Comparison of ENCODE assay signal across 20 cellular contexts in genomic region chrX:77937291-77937690, GRCh38. TPM values are rescaled to one million over a fixed set of nuclear protein-coding genes. Genes with fewer than 3 reads are reported as not detected.
DNase-seq lines count a peak whose midpoint lies in the region; ATAC-seq, FAIRE-seq and TF ChIP-seq lines count a peak whose summit lies in the region.
"Had no signal": no experiment of that assay in that cellular context is flagged by ENCODE, and none has a peak within 500 bp of the region (broad histone marks: within the 10 kb centered on the region; RNA-seq: fewer than 3 reads in every experiment).

No MANE protein-coding gene starts in this region.

- 6% methylated on average over 3 of the region's 3 CpGs for WGBS in K562 (ENCODE audit: insufficient coverage, low coverage, missing lambda C conversion rate)
- 60% methylated on average over 3 of the region's 3 CpGs for WGBS in hepatocyte (ENCODE audit: low lambda C conversion rate, missing lambda C conversion rate)

- H3K27me3 Mint-ChIP-seq in activated T-helper 17 cell treated with anti-CD3 and anti-CD28 coated beads, Interleukin-2, amount 50 U/mL, for 72 hours: no peaks in the 10 kb centered on the region
- H3K27me3 Mint-ChIP-seq: activated naive CD4-positive, alpha-beta T cell treated with anti-CD3 and anti-CD28 coated beads, Interleukin-2, amount 10 ng/mL, durations not matched to agents 7 days and 5 days; IgD-negative memory B cell had no signal

- no peaks in the 10 kb centered on the region for H3K9me2 ChIP-seq in hepatocyte (replicated peaks; ENCODE audit: insufficient read depth)

- no peak for TF ChIP-seq RAD21 in K562 (CRISPR knock-in tag; conservative IDR thresholded peaks at IDR 0.05 in 1 of 2, IDR thresholded peaks at IDR 0.05 in 1 of 2)

- FAIRE-seq in K562 (lab: Jason Lieb, UNC): peak; percentile 55
- FAIRE-seq: H1 had no signal

- H3K4me1 ChIP-seq in K562 (replicated peaks in 1 of 2; ENCODE audit: control insufficient read depth in 2 of 2, insufficient read depth in 2 of 2, low read length in 2 of 2) (peaks cover 0 to 6% of the 10 kb centered on the region in 2 experiments; a peak in 2 of 5 replicates), hepatocyte (ENCODE audit: insufficient read depth) (no peaks in the 10 kb centered on the region)
- H3K4me1 ChIP-seq: Peyer's patch, uterus had no signal

- no peaks in the 10 kb centered on the region for H3K4me1 Mint-ChIP-seq in activated T-helper 17 cell treated with anti-CD3 and anti-CD28 coated beads, Interleukin-2, amount 50 U/mL, for 72 hours
- H3K4me1 Mint-ChIP-seq: activated naive CD4-positive, alpha-beta T cell treated with anti-CD3 and anti-CD28 coated beads, Interleukin-2, amount 10 ng/mL, durations not matched to agents 7 days and 5 days had no signal

- TF ChIP-seq POLR2A in K562 (conservative IDR thresholded peaks at IDR 0.05): no peak

- peaks cover 90% of the 10 kb centered on the region for H3K79me2 ChIP-seq in K562 (ENCODE audit: control insufficient read depth, insufficient read depth, low read length)
- no peaks in the 10 kb centered on the region for H3K79me2 ChIP-seq in hepatocyte

- no peak for TF ChIP-seq EP300 in K562 (IDR thresholded peaks at IDR 0.05; ENCODE audit: low read length)

- H3K9me3 Mint-ChIP-seq in activated T-helper 17 cell treated with anti-CD3 and anti-CD28 coated beads, Interleukin-2, amount 50 U/mL, for 72 hours: no peaks in the 10 kb centered on the region
- H3K9me3 Mint-ChIP-seq: activated naive CD4-positive, alpha-beta T cell treated with anti-CD3 and anti-CD28 coated beads, Interleukin-2, amount 10 ng/mL, durations not matched to agents 7 days and 5 days; IgD-negative memory B cell had no signal

- H3K27ac ChIP-seq in K562 (ENCODE audit: extremely low read depth, low read depth, low read length): peak overlapping the region; percentile 63; the same call in 2 of the 3 replicates
- no peak overlapping the region for H3K27ac ChIP-seq in hepatocyte
- H3K27ac ChIP-seq: Peyer's patch, sigmoid colon, uterus had no signal

- H4K20me1 ChIP-seq in K562 (replicated peaks; ENCODE audit: control insufficient read depth, insufficient read depth, low read length): no peaks in the 10 kb centered on the region
- H4K20me1 ChIP-seq in hepatocyte (ENCODE audit: insufficient read depth, poor library complexity, severe bottlenecking): no peaks in the 10 kb centered on the region

- H3K4me2 ChIP-seq in K562 (ENCODE audit: insufficient read depth, low read length): no peak overlapping the region; the same call in 1 of the 2 replicates
- no peak overlapping the region for H3K4me2 ChIP-seq in hepatocyte

- BruUV-seq in K562 (replicated peaks; lab: Mats Ljungman, UMichigan): no TSS peak

- H3K27me3 ChIP-seq in K562 (ENCODE audit: control insufficient read depth in 2 of 2, insufficient read depth in 2 of 2, low read length in 2 of 2): no peaks in the 10 kb centered on the region
- no peaks in the 10 kb centered on the region for H3K27me3 ChIP-seq in hepatocyte
- H3K27me3 ChIP-seq: neutrophil, Peyer's patch, sigmoid colon had no signal

- in situ Hi-C loops in K562 (cut with MboI): no loop called here

- H3K9ac ChIP-seq in K562 (ENCODE audit: insufficient read depth in 1 of 2, low read depth in 2 of 2, low read length in 2 of 2): no peak overlapping the region

- POLR2A ChIA-PET in K562 (lab: Yijun Ruan, JAX): no interaction called here

- H3K4me3 Mint-ChIP-seq in activated T-helper 17 cell treated with anti-CD3 and anti-CD28 coated beads, Interleukin-2, amount 50 U/mL, for 72 hours: no peak overlapping the region
- H3K4me3 Mint-ChIP-seq: activated naive CD4-positive, alpha-beta T cell treated with anti-CD3 and anti-CD28 coated beads, Interleukin-2, amount 10 ng/mL, durations not matched to agents 7 days and 5 days; IgD-negative memory B cell had no signal

- ATAC-seq in K562: no peak
- ATAC-seq in activated T-helper 17 cell treated with anti-CD3 and anti-CD28 coated beads, Interleukin-2, amount 50 U/mL, for 72 hours (replicated peaks): no peak
- ATAC-seq: activated CD4-positive, CD25-positive, alpha-beta regulatory T cell treated with anti-CD3 and anti-CD28 coated beads, Interleukin-2, amount 50 U/mL, for 24 hours had no signal

- TF ChIP-seq CTCF in AG09319 (IDR thresholded peaks at IDR 0.05; ENCODE audit: low read depth, low read length) (no peak), K562 (IDR thresholded peaks at IDR 0.05 in 2 of 3, conservative IDR thresholded peaks at IDR 0.05 in 1 of 3; ENCODE audit: insufficient read depth in 2 of 3, low read depth in 1 of 3, low read length in 3 of 3) (no peak), hepatocyte (IDR thresholded peaks at IDR 0.05; ENCODE audit: poor library complexity) (no peak)

- CTCF ChIA-PET in K562 (lab: Yijun Ruan, JAX; ENCODE audit: low intra/inter-chr PET ratio): no interaction called here

- H3K27ac Mint-ChIP-seq in activated T-helper 17 cell treated with anti-CD3 and anti-CD28 coated beads, Interleukin-2, amount 50 U/mL, for 72 hours: no peak overlapping the region
- H3K27ac Mint-ChIP-seq: activated naive CD4-positive, alpha-beta T cell treated with anti-CD3 and anti-CD28 coated beads, Interleukin-2, amount 10 ng/mL, durations not matched to agents 7 days and 5 days; IgD-negative memory B cell had no signal

- intact Hi-C loops in K562 (cut with micrococcal nuclease): loop anchor here (2.0 kb wide), 1 partner anchor 20 kb away; no protein-coding TSS in a partner anchor

- no peaks in the 10 kb centered on the region for H3K9me1 ChIP-seq in K562 (ENCODE audit: control insufficient read depth, insufficient read depth, low read length)

- H3K4me3 ChIP-seq in K562: no peak overlapping the region
- no peak overlapping the region for H3K4me3 ChIP-seq in hepatocyte
- H3K4me3 ChIP-seq: Peyer's patch, sigmoid colon, uterus had no signal

- DNase-seq in AG09319 (ENCODE audit: extremely low read depth, low read depth) (peak; percentile 7), LoVo (ENCODE audit: low spot score) (peak; percentile 57), K562 (ENCODE audit: extremely low read depth in 1 of 4, low spot score in 3 of 4) (no peak), iris pigment epithelial cell (ENCODE audit: low read depth) (peak; percentile 70), hepatocyte (ENCODE audit: low spot score) (no peak), T1000 (lab: John Stamatoyannopoulos, UW) (no peak), activated gamma-delta T cell (lab: John Stamatoyannopoulos, UW) (no peak)
- DNase-seq: activated naive CD4-positive, alpha-beta T cell treated with anti-CD3 and anti-CD28 coated beads, Interleukin-2, amount 10 ng/mL, durations not matched to agents 7 days and 5 days; cerebellar nuclear complex; NCI-H1436; NCI-H524 treated with DMSO at 0.1 percent for 48 hours; Peyer's patch; sigmoid colon; stimulated activated naive CD4-positive, alpha-beta T cell; uterus had no signal

- H3K9me3 ChIP-seq in K562 (replicated peaks; ENCODE audit: control insufficient read depth, insufficient read depth, low read depth, low read length) (no peaks in the 10 kb centered on the region), hepatocyte (ENCODE audit: low read depth) (no peaks in the 10 kb centered on the region)
- H3K9me3 ChIP-seq: neutrophil, Peyer's patch, sigmoid colon, uterus had no signal

- no peak overlapping the region for H2AFZ ChIP-seq in K562 (ENCODE audit: low read depth, low read length)
- H2AFZ ChIP-seq in hepatocyte: no peak overlapping the region

- no peaks in the 10 kb centered on the region for H3K36me3 Mint-ChIP-seq in activated T-helper 17 cell treated with anti-CD3 and anti-CD28 coated beads, Interleukin-2, amount 50 U/mL, for 72 hours (ENCODE audit: low read depth)
- H3K36me3 Mint-ChIP-seq: IgD-negative memory B cell had no signal

- peaks cover 3% of the 10 kb centered on the region; the same call in 1 of the 3 replicates for H3K36me3 ChIP-seq in K562 (ENCODE audit: control insufficient read depth, insufficient read depth, low read length)
- H3K36me3 ChIP-seq in hepatocyte (replicated peaks; ENCODE audit: insufficient read depth, low read depth): no peaks in the 10 kb centered on the region
- H3K36me3 ChIP-seq: neutrophil, Peyer's patch, sigmoid colon, uterus had no signal

RNA-seq across cellular contexts. Expression of gene ATP7A, which starts 26.8 kb away (rescaled TPM):
- total RNA-seq in K562 (2011; cell fraction: chromatin; rRNA removed; ENCODE audit: low replicate concordance): 41.1 and 107 TPM in 2 replicates
- total RNA-seq in K562 (2011; cell fraction: nucleolus; rRNA removed): 20.2 and 29.7 TPM in 2 replicates
- 63.8 and 93.5 TPM in 2 replicates for total RNA-seq in K562 (2011; cell fraction: nucleoplasm; rRNA removed)
- total RNA-seq in K562 (2014; rRNA removed) (9.5 and 10.0 TPM in 2 replicates), K562 (2014; rRNA removed; fragmentation: Illumina TruSeq; extraction: Trizol) (19.8 and 21.6 TPM in 2 replicates), K562 (2015; rRNA removed; fragmentation: Illumina TruSeq; extraction: Trizol) (12.3 TPM in 2 replicates), K562 (2021) (13.4 and 14.8 TPM in 2 replicates), hepatocyte (11.8 and 13.0 TPM in 2 replicates)
- polyA plus RNA-seq in K562 (2011; rRNA removed) (17.4 and 22.7 TPM in 2 replicates), K562 (2014; fragmentation: Illumina TruSeq; extraction: Trizol) (9.5 and 11.6 TPM in 2 replicates), K562 (2014; fragmentation: Nextera tagmentation; extraction: Ambion mirVana) (1 to 10 TPM; 7.8 to 9.2 TPM), K562 (2014; rRNA removed) (7.3 and 8.2 TPM in 2 replicates), hepatocyte (3.7 and 4.0 TPM in 2 replicates)
- 5.8 and 11.6 TPM in 2 replicates for polyA plus RNA-seq in K562 (2011; cell fraction: cytosol; rRNA removed)
- polyA plus RNA-seq in K562 (2011; cell fraction: nucleus; rRNA removed): 7.9 and 11.6 TPM in 2 replicates
- 5.2 and 6.5 TPM in 2 replicates for polyA plus RNA-seq in K562 (2012)
- polyA minus RNA-seq in K562 (2011; rRNA and poly(A)+ RNA removed): 73.5 and 78.1 TPM in 2 replicates
- 21.2 and 23.1 TPM in 2 replicates for polyA minus RNA-seq in K562 (2011; cell fraction: cytosol; rRNA and poly(A)+ RNA removed)
- polyA minus RNA-seq in K562 (2011; cell fraction: nucleus; rRNA and poly(A)+ RNA removed): 15.1 and 28.5 TPM in 2 replicates
- total RNA-seq in activated T-helper 17 cell treated with anti-CD3 and anti-CD28 coated beads, Interleukin-2, amount 50 U/mL, for 72 hours: 10 to 100 TPM in 1 of 2 donors, 1 to 10 TPM in 1; 9.5 to 17.3 TPM

RNA-seq across cellular contexts. Expression of gene PGAM4, which starts 32.1 kb away (rescaled TPM):
- not detected in 2 replicates for total RNA-seq in K562 (2011; cell fraction: chromatin; rRNA removed; ENCODE audit: low replicate concordance)
- total RNA-seq in K562 (2011; cell fraction: nucleolus; rRNA removed): not detected in 2 replicates
- total RNA-seq in K562 (2011; cell fraction: nucleoplasm; rRNA removed): not detected in 2 replicates
- total RNA-seq in K562 (2014; rRNA removed): not detected in 2 replicates
- 0.32 and 0.55 TPM in 2 replicates for total RNA-seq in K562 (2014; rRNA removed; fragmentation: Illumina TruSeq; extraction: Trizol)
- total RNA-seq in K562 (2015; rRNA removed; fragmentation: Illumina TruSeq; extraction: Trizol): not detected in 2 replicates
- not detected in 2 replicates for total RNA-seq in K562 (2021)
- 0.72 and 0.75 TPM in 2 replicates for polyA plus RNA-seq in K562 (2011; rRNA removed)
- polyA plus RNA-seq in K562 (2011; cell fraction: cytosol; rRNA removed): 0.59 and 0.92 TPM in 2 replicates
- polyA plus RNA-seq in K562 (2011; cell fraction: nucleus; rRNA removed): not detected in 2 replicates
- 0.19 TPM in 1 of 2 replicates, not detected in the other for polyA plus RNA-seq in K562 (2012)
- not detected in 2 replicates for polyA plus RNA-seq in K562 (2014; fragmentation: Illumina TruSeq; extraction: Trizol)
- not detected for polyA plus RNA-seq in K562 (2014; fragmentation: Nextera tagmentation; extraction: Ambion mirVana)
- polyA plus RNA-seq in K562 (2014; rRNA removed): not detected in 2 replicates
- polyA minus RNA-seq in K562 (2011; rRNA and poly(A)+ RNA removed): not detected in 2 replicates
- not detected in 2 replicates for polyA minus RNA-seq in K562 (2011; cell fraction: cytosol; rRNA and poly(A)+ RNA removed)
- polyA minus RNA-seq in K562 (2011; cell fraction: nucleus; rRNA and poly(A)+ RNA removed): not detected in 2 replicates
- not detected in 2 replicates for total RNA-seq in hepatocyte
- not detected in 2 replicates for polyA plus RNA-seq in hepatocyte
- total RNA-seq in activated T-helper 17 cell treated with anti-CD3 and anti-CD28 coated beads, Interleukin-2, amount 50 U/mL, for 72 hours: not detected
- total RNA-seq: Peyer's patch, sigmoid colon, uterus had no signal
- polyA plus RNA-seq: IgD-negative memory B cell, sigmoid colon had no signal

RNA-seq across cellular contexts. Expression of gene COX7B, which starts 38.0 kb away (rescaled TPM):
- total RNA-seq in K562 (2011; cell fraction: chromatin; rRNA removed; ENCODE audit: low replicate concordance): 130 and 149 TPM in 2 replicates
- 128 and 174 TPM in 2 replicates for total RNA-seq in K562 (2011; cell fraction: nucleolus; rRNA removed)
- total RNA-seq in K562 (2011; cell fraction: nucleoplasm; rRNA removed): 188 and 195 TPM in 2 replicates
- total RNA-seq in K562 (2014; rRNA removed) (577 and 694 TPM in 2 replicates), K562 (2014; rRNA removed; fragmentation: Illumina TruSeq; extraction: Trizol) (1,307 and 1,325 TPM in 2 replicates), K562 (2015; rRNA removed; fragmentation: Illumina TruSeq; extraction: Trizol) (976 and 1,056 TPM in 2 replicates), K562 (2021) (549 and 655 TPM in 2 replicates), hepatocyte (576 and 599 TPM in 2 replicates)
- polyA plus RNA-seq in K562 (2011; rRNA removed) (2,285 and 2,612 TPM in 2 replicates), K562 (2014; fragmentation: Illumina TruSeq; extraction: Trizol) (1,072 and 1,120 TPM in 2 replicates), K562 (2014; fragmentation: Nextera tagmentation; extraction: Ambion mirVana) (1,000 to 10,000 TPM; 2,613 to 2,891 TPM), K562 (2014; rRNA removed) (1,602 and 1,756 TPM in 2 replicates), hepatocyte (462 and 547 TPM in 2 replicates)
- polyA plus RNA-seq in K562 (2011; cell fraction: cytosol; rRNA removed): 1,573 and 2,417 TPM in 2 replicates
- 356 and 864 TPM in 2 replicates for polyA plus RNA-seq in K562 (2011; cell fraction: nucleus; rRNA removed)
- polyA plus RNA-seq in K562 (2012): 580 and 1,031 TPM in 2 replicates
- 631 and 748 TPM in 2 replicates for polyA minus RNA-seq in K562 (2011; rRNA and poly(A)+ RNA removed)
- 157 and 174 TPM in 2 replicates for polyA minus RNA-seq in K562 (2011; cell fraction: cytosol; rRNA and poly(A)+ RNA removed)
- 26.4 and 77.2 TPM in 2 replicates for polyA minus RNA-seq in K562 (2011; cell fraction: nucleus; rRNA and poly(A)+ RNA removed)
- 100 to 1,000 TPM; 166 to 272 TPM for total RNA-seq in activated T-helper 17 cell treated with anti-CD3 and anti-CD28 coated beads, Interleukin-2, amount 50 U/mL, for 72 hours

RNA-seq across cellular contexts. Expression of gene MAGT1, which starts 42.1 kb away (rescaled TPM):
- 83.9 and 96.5 TPM in 2 replicates for total RNA-seq in K562 (2011; cell fraction: chromatin; rRNA removed; ENCODE audit: low replicate concordance)
- 52.0 and 84.7 TPM in 2 replicates for total RNA-seq in K562 (2011; cell fraction: nucleolus; rRNA removed)
- total RNA-seq in K562 (2011; cell fraction: nucleoplasm; rRNA removed): 86.7 and 126 TPM in 2 replicates
- total RNA-seq in K562 (2014; rRNA removed) (26.8 and 46.2 TPM in 2 replicates), K562 (2014; rRNA removed; fragmentation: Illumina TruSeq; extraction: Trizol) (35.4 and 37.8 TPM in 2 replicates), K562 (2015; rRNA removed; fragmentation: Illumina TruSeq; extraction: Trizol) (28.7 and 29.4 TPM in 2 replicates), K562 (2021) (21.8 and 21.9 TPM in 2 replicates), hepatocyte (82.3 and 88.4 TPM in 2 replicates)
- polyA plus RNA-seq in K562 (2011; rRNA removed) (26.1 and 34.9 TPM in 2 replicates), K562 (2014; fragmentation: Illumina TruSeq; extraction: Trizol) (25.0 and 28.8 TPM in 2 replicates), K562 (2014; fragmentation: Nextera tagmentation; extraction: Ambion mirVana) (10 to 100 TPM; 19.0 to 23.1 TPM), K562 (2014; rRNA removed) (15.5 and 16.5 TPM in 2 replicates), hepatocyte (32.6 and 35.0 TPM in 2 replicates)
- 11.2 and 17.7 TPM in 2 replicates for polyA plus RNA-seq in K562 (2011; cell fraction: cytosol; rRNA removed)
- 9.2 and 9.5 TPM in 2 replicates for polyA plus RNA-seq in K562 (2011; cell fraction: nucleus; rRNA removed)
- polyA plus RNA-seq in K562 (2012): 26.6 and 34.6 TPM in 2 replicates
- polyA minus RNA-seq in K562 (2011; rRNA and poly(A)+ RNA removed): 115 and 116 TPM in 2 replicates
- 28.0 and 38.1 TPM in 2 replicates for polyA minus RNA-seq in K562 (2011; cell fraction: cytosol; rRNA and poly(A)+ RNA removed)
- polyA minus RNA-seq in K562 (2011; cell fraction: nucleus; rRNA and poly(A)+ RNA removed): 13.3 and 22.0 TPM in 2 replicates
- 10 to 100 TPM; 28.6 to 43.2 TPM for total RNA-seq in activated T-helper 17 cell treated with anti-CD3 and anti-CD28 coated beads, Interleukin-2, amount 50 U/mL, for 72 hours

Comparison
In these comparisons a context has a peak if more than half of its experiments do, and no peak if none do; other contexts are left out.
1. DNase-seq: peak in AG09319 (single experiment), LoVo (single experiment) and iris pigment epithelial cell (single experiment); none in K562 (0 of 4), hepatocyte (single experiment), T1000 (single experiment) and activated gamma-delta T cell (single experiment).